ENCODE assay signal across 9 cellular contexts in the genomic region with DNA sequence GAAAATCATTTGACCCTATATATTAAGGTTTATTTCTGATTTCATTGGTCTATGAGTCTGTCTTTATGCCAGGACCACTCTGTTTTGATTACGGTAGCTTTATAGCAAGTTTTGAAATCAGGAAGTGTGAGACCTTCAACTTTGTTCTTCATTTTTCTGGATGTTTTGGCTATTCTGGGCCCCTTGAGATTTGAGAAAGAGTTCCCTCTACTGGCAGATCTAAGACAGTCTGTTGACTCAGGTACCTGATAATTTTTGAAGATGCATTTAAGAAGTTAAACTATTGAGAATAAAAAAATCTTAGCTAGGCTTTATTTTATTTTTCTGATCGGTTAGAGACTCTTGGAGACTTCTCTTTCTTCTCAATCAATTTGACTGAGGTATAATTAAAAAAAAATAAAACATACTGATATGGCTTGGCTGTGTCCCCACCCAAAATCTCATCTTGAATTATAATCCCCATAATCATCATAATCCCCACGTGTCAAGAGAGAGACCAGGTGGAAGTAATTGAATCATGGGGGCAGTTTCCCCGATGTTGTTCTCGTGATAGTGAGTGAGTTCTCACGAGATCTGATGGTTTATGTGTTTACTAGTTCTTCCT.
DNase-seq lines count a peak whose midpoint lies in the region; ATAC-seq, FAIRE-seq and TF ChIP-seq lines count a peak whose summit lies in the region.
"Had no signal": no experiment of that assay in that cellular context is flagged by ENCODE, and none has a peak within 500 bp of the region (broad histone marks: within the 10 kb centered on the region; RNA-seq: fewer than 3 reads in every experiment).

No MANE protein-coding gene starts in this region.

- peak; percentile 51 for TF ChIP-seq CTCF in AG09309 (IDR thresholded peaks at IDR 0.05; ENCODE audit: control insufficient read depth, insufficient read depth, low read depth, low read length, missing control alignments)
- peak; percentile 36 for TF ChIP-seq CTCF in bronchial epithelial cell (IDR thresholded peaks at IDR 0.05; ENCODE audit: insufficient read depth, low read length, severe bottlenecking)
- TF ChIP-seq CTCF in pancreas (IDR thresholded peaks at IDR 0.05): peak in 2 of 4 donors; percentile 12 to 46

- H3K36me3 ChIP-seq in bronchial epithelial cell (ENCODE audit: control insufficient read depth, insufficient read depth, low read length) (no peaks in the 10 kb centered on the region), pancreas (no peaks in the 10 kb centered on the region), small intestine (ENCODE audit: control insufficient read depth in 2 of 2, insufficient read depth in 2 of 2, low read length in 2 of 2) (no peaks in the 10 kb centered on the region)

- ATAC-seq in pancreas (peak; percentile 44 to 75 (median 58)), HG03196 (IDR thresholded peaks at IDR 0.05; ENCODE audit: unreplicated experiment) (no peak), HG03432 (IDR thresholded peaks at IDR 0.05; ENCODE audit: unreplicated experiment) (no peak)

- intact Hi-C loops in pancreas (cut with DNase I): no loop called here

- H3K27me3 ChIP-seq in bronchial epithelial cell (ENCODE audit: control insufficient read depth, insufficient read depth, low read length): no peaks in the 10 kb centered on the region
- H3K27me3 ChIP-seq in pancreas: no peaks in the 10 kb centered on the region
- H3K27me3 ChIP-seq in small intestine (ENCODE audit: control insufficient read depth in 2 of 2, insufficient read depth in 2 of 2, low read length in 2 of 2): no peaks in the 10 kb centered on the region

- peaks cover 0 to 2% (median under 1%) of the 10 kb centered on the region in 3 donors for H3K4me1 ChIP-seq in pancreas
- no peaks in the 10 kb centered on the region for H3K4me1 ChIP-seq in small intestine (ENCODE audit: control insufficient read depth in 2 of 2, insufficient read depth in 1 of 2, low read depth in 1 of 2, low read length in 1 of 2)

- FAIRE-seq in GM12891 (lab: Jason Lieb, UNC): no peak
- no peak for FAIRE-seq in bronchial epithelial cell (lab: Jason Lieb, UNC)
- FAIRE-seq in pancreas (lab: Jason Lieb, UNC): peak; percentile 13
- FAIRE-seq in small intestine (lab: Jason Lieb, UNC): no peak
- FAIRE-seq: endometrium had no signal

- no peak overlapping the region for H3K27ac ChIP-seq in pancreas
- H3K27ac ChIP-seq in small intestine (ENCODE audit: low read depth in 1 of 2, low read length in 1 of 2): no peak overlapping the region

- H3K4me3 ChIP-seq in AG09309 (ENCODE audit: control insufficient read depth, low read depth, low read length): no peak overlapping the region
- H3K4me3 ChIP-seq in bronchial epithelial cell (ENCODE audit: low read depth, low read length): no peak overlapping the region
- H3K4me3 ChIP-seq in pancreas: no peak overlapping the region
- no peak overlapping the region for H3K4me3 ChIP-seq in small intestine (ENCODE audit: low read depth in 1 of 2, low read length in 2 of 2)

- WGBS in pancreas, 2 donors: 46 to 52% methylated on average over 6 of the region's 6 CpGs
- 48 to 69% (median 56%) methylated on average over 6 of the region's 6 CpGs for WGBS in small intestine, 3 donors

- H3K9me3 ChIP-seq in pancreas (no peaks in the 10 kb centered on the region), small intestine (ENCODE audit: control insufficient read depth, low read depth) (no peaks in the 10 kb centered on the region)

- TF ChIP-seq POLR2A in GM12891 (IDR thresholded peaks at IDR 0.05; ENCODE audit: low read depth, low read length): no peak

- DNase-seq in AG09309 (ENCODE audit: low read depth) (peak; percentile 2), GM12891 (ENCODE audit: insufficient read length, low spot score) (peak; percentile 20), NCI-H460 (ENCODE audit: extremely low read depth, low read depth) (peak; percentile 26), bronchial epithelial cell (ENCODE audit: low read depth) (peak; percentile 46), pancreas (no peak), small intestine (no peak)

TF ChIP-seq in GM12891, 5 proteins besides CTCF, POLR2A, EP300 and RAD21:
- TF ChIP-seq SPI1 (IDR thresholded peaks at IDR 0.05; ENCODE audit: low read depth, low read length): peak; percentile 73
- no peak for TF ChIP-seq POU2F2 (IDR thresholded peaks at IDR 0.05; ENCODE audit: low read depth, low read length)

Comparison
In these comparisons a context has a peak if more than half of its experiments do, and no peak if none do; other contexts are left out.
1. DNase-seq: peak in AG09309 (single experiment), GM12891 (single experiment), NCI-H460 (single experiment) and bronchial epithelial cell (single experiment); none in pancreas (0 of 6) and small intestine (single experiment).
2. ATAC-seq: peak in pancreas (4 of 4); none in HG03196 (single experiment) and HG03432 (single experiment).